In the genomic region with DNA sequence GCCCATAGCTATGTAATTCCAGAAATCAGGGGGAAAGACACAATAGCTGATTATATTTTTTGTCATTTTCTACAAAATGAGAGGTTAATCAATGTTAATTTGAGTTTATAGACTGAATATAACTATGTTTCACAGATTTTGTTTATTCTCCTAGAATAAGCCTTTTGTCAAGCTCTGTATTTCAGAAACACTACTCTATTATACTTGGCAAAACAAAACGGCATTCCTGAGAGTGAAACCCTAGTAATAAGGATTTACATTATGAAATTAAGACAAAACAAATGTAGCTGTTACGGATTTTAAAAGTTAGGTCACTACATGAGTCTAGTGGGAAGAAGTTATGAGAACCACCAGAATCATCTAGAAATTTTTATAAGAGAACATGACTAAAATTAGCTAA, we compare ENCODE assay signal across 19 cellular contexts.
DNase-seq lines count a peak whose midpoint lies in the region; ATAC-seq and TF ChIP-seq lines count a peak whose summit lies in the region.
"Had no signal": no experiment of that assay in that cellular context is flagged by ENCODE, and none has a peak within 500 bp of the region (broad histone marks: within the 10 kb centered on the region; RNA-seq: fewer than 3 reads in every experiment).

No MANE protein-coding gene starts in this region.

- H3K27ac ChIP-seq in SK-N-MC: 0 out of 2 replicates have a peak overlapping the region, but pooled peaks have one; percentile 30
- H3K27ac ChIP-seq: 22Rv1, BLaER1, C4-2B, GM23248 had no signal

- no peak overlapping the region for H3K9ac ChIP-seq in SK-N-MC (ENCODE audit: insufficient read length)
- H3K9ac ChIP-seq: BLaER1, GM23248 had no signal

- no peak overlapping the region for H3K27ac Mint-ChIP-seq in mesothelial cell of epicardium
- H3K27ac Mint-ChIP-seq: B cell; CD4-positive, CD25-positive, alpha-beta regulatory T cell; CD8-positive, alpha-beta T cell had no signal

- H3K4me3 ChIP-seq in SK-N-MC: no peak overlapping the region
- H3K4me3 ChIP-seq: BLaER1, GM23248 had no signal

- H3K36me3 Mint-ChIP-seq in mesothelial cell of epicardium: peaks cover 18% of the 10 kb centered on the region

- peak; percentile 23 for DNase-seq in COLO829 (ENCODE audit: low spot score)
- no peak for DNase-seq in SK-N-MC (ENCODE audit: low read depth, low spot score)
- DNase-seq in fibroblast of peridontal ligament (ENCODE audit: extremely low read depth): peak; percentile 47
- DNase-seq in mesothelial cell of epicardium (ENCODE audit: low spot score in 2 of 2, unreplicated experiment in 2 of 2): no peak
- DNase-seq in hippocampal formation (lab: John Stamatoyannopoulos, UW): no peak
- DNase-seq: CD4-positive, CD25-positive, alpha-beta regulatory T cell; CD8-positive, alpha-beta T cell; DMS 273 treated with DMSO at 0.1 percent for 48 hours; DMS79; EL; GDM1; GM23248; H7; HCEC 1CT had no signal

- H3K27me3 Mint-ChIP-seq in mesothelial cell of epicardium (ENCODE audit: low read depth): no peaks in the 10 kb centered on the region
- H3K27me3 Mint-ChIP-seq: B cell; CD4-positive, CD25-positive, alpha-beta regulatory T cell had no signal

- H3K4me3 Mint-ChIP-seq in mesothelial cell of epicardium: no peak overlapping the region
- H3K4me3 Mint-ChIP-seq: B cell; CD4-positive, CD25-positive, alpha-beta regulatory T cell; CD8-positive, alpha-beta T cell had no signal

- H3K9me3 ChIP-seq in SK-N-MC (ENCODE audit: low read depth, low read length): no peaks in the 10 kb centered on the region

- H3K4me1 Mint-ChIP-seq in mesothelial cell of epicardium: no peaks in the 10 kb centered on the region
- H3K4me1 Mint-ChIP-seq: B cell had no signal

- ATAC-seq in HG03108 (IDR thresholded peaks at IDR 0.05; ENCODE audit: unreplicated experiment): no peak
- ATAC-seq: CD8-positive, alpha-beta T cell had no signal

- peaks cover 9% of the 10 kb centered on the region for H3K9me3 Mint-ChIP-seq in mesothelial cell of epicardium

- H3K36me3 ChIP-seq in SK-N-MC (ENCODE audit: insufficient read depth, low read length): no peaks in the 10 kb centered on the region; the same call in 1 of the 2 replicates

- TF ChIP-seq CTCF in mesothelial cell of epicardium (IDR thresholded peaks at IDR 0.05; ENCODE audit: unreplicated experiment): no peak

Comparison
In these comparisons a context has a peak if more than half of its experiments do, and no peak if none do; other contexts are left out.
1. DNase-seq: peak in COLO829 (single experiment) and fibroblast of peridontal ligament (single experiment); none in SK-N-MC (single experiment), mesothelial cell of epicardium (0 of 2) and hippocampal formation (0 of 2).